1 cellular context compared by ENCODE assay signal in genomic region chr1:202101182-202101581, GRCh38.
TF ChIP-seq lines count a peak whose summit lies in the region.

No MANE protein-coding gene starts in this region.

TF ChIP-seq in H1, 55 proteins besides CTCF, POLR2A, EP300 and RAD21:
- no peak for TF ChIP-seq BACH1 (IDR thresholded peaks at IDR 0.05; ENCODE audit: low read length)
- TF ChIP-seq POU5F1 (IDR thresholded peaks at IDR 0.05; ENCODE audit: low read depth, low read length) = no peak
- TF ChIP-seq JUND (IDR thresholded peaks at IDR 0.05; ENCODE audit: low read length) = no peak
- no peak for TF ChIP-seq SP2 (IDR thresholded peaks at IDR 0.05; ENCODE audit: low read length)
- no peak for TF ChIP-seq SIX5 (IDR thresholded peaks at IDR 0.05; ENCODE audit: low read depth, low read length)
- TF ChIP-seq FOSL1 (IDR thresholded peaks at IDR 0.05; ENCODE audit: insufficient read depth, low read depth, low read length) = no peak
- no peak for TF ChIP-seq SIN3A (conservative IDR thresholded peaks at IDR 0.05 in 1 of 2, IDR thresholded peaks at IDR 0.05 in 1 of 2; ENCODE audit: low read depth in 1 of 2, low read length in 2 of 2)
- TF ChIP-seq, protein P1, sequence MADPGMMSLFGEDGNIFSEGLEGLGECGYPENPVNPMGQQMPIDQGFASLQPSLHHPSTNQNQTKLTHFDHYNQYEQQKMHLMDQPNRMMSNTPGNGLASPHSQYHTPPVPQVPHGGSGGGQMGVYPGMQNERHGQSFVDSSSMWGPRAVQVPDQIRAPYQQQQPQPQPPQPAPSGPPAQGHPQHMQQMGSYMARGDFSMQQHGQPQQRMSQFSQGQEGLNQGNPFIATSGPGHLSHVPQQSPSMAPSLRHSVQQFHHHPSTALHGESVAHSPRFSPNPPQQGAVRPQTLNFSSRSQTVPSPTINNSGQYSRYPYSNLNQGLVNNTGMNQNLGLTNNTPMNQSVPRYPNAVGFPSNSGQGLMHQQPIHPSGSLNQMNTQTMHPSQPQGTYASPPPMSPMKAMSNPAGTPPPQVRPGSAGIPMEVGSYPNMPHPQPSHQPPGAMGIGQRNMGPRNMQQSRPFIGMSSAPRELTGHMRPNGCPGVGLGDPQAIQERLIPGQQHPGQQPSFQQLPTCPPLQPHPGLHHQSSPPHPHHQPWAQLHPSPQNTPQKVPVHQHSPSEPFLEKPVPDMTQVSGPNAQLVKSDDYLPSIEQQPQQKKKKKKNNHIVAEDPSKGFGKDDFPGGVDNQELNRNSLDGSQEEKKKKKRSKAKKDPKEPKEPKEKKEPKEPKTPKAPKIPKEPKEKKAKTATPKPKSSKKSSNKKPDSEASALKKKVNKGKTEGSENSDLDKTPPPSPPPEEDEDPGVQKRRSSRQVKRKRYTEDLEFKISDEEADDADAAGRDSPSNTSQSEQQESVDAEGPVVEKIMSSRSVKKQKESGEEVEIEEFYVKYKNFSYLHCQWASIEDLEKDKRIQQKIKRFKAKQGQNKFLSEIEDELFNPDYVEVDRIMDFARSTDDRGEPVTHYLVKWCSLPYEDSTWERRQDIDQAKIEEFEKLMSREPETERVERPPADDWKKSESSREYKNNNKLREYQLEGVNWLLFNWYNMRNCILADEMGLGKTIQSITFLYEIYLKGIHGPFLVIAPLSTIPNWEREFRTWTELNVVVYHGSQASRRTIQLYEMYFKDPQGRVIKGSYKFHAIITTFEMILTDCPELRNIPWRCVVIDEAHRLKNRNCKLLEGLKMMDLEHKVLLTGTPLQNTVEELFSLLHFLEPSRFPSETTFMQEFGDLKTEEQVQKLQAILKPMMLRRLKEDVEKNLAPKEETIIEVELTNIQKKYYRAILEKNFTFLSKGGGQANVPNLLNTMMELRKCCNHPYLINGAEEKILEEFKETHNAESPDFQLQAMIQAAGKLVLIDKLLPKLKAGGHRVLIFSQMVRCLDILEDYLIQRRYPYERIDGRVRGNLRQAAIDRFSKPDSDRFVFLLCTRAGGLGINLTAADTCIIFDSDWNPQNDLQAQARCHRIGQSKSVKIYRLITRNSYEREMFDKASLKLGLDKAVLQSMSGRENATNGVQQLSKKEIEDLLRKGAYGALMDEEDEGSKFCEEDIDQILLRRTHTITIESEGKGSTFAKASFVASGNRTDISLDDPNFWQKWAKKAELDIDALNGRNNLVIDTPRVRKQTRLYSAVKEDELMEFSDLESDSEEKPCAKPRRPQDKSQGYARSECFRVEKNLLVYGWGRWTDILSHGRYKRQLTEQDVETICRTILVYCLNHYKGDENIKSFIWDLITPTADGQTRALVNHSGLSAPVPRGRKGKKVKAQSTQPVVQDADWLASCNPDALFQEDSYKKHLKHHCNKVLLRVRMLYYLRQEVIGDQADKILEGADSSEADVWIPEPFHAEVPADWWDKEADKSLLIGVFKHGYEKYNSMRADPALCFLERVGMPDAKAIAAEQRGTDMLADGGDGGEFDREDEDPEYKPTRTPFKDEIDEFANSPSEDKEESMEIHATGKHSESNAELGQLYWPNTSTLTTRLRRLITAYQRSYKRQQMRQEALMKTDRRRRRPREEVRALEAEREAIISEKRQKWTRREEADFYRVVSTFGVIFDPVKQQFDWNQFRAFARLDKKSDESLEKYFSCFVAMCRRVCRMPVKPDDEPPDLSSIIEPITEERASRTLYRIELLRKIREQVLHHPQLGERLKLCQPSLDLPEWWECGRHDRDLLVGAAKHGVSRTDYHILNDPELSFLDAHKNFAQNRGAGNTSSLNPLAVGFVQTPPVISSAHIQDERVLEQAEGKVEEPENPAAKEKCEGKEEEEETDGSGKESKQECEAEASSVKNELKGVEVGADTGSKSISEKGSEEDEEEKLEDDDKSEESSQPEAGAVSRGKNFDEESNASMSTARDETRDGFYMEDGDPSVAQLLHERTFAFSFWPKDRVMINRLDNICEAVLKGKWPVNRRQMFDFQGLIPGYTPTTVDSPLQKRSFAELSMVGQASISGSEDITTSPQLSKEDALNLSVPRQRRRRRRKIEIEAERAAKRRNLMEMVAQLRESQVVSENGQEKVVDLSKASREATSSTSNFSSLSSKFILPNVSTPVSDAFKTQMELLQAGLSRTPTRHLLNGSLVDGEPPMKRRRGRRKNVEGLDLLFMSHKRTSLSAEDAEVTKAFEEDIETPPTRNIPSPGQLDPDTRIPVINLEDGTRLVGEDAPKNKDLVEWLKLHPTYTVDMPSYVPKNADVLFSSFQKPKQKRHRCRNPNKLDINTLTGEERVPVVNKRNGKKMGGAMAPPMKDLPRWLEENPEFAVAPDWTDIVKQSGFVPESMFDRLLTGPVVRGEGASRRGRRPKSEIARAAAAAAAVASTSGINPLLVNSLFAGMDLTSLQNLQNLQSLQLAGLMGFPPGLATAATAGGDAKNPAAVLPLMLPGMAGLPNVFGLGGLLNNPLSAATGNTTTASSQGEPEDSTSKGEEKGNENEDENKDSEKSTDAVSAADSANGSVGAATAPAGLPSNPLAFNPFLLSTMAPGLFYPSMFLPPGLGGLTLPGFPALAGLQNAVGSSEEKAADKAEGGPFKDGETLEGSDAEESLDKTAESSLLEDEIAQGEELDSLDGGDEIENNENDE (IDR thresholded peaks at IDR 0.05; ENCODE audit: insufficient replicate concordance, low read length) = no peak
- TF ChIP-seq GABPA (IDR thresholded peaks at IDR 0.05; ENCODE audit: borderline replicate concordance, insufficient read depth, low read length) = no peak
- TF ChIP-seq KDM5A (IDR thresholded peaks at IDR 0.05; ENCODE audit: low read length) = no peak
- TF ChIP-seq KDM4A (IDR thresholded peaks at IDR 0.05; ENCODE audit: low read depth, low read length, severe bottlenecking) = no peak
- TF ChIP-seq TAF1 (IDR thresholded peaks at IDR 0.05; ENCODE audit: low read depth, low read length) = no peak
TF ChIP-seq in H1: peak in this region for 0.
